10 cellular contexts compared by ENCODE assay signal in genomic region chr17:29393451-29393850, GRCh38. TPM values are rescaled to one million over a fixed set of nuclear protein-coding genes. Genes with fewer than 3 reads are reported as not detected.
DNase-seq lines count a peak whose midpoint lies in the region; ATAC-seq and TF ChIP-seq lines count a peak whose summit lies in the region.
"Had no signal": no experiment of that assay in that cellular context is flagged by ENCODE, and none has a peak within 500 bp of the region (broad histone marks: within the 10 kb centered on the region; RNA-seq: fewer than 3 reads in every experiment).

No MANE protein-coding gene starts in this region.

- H3K4me1 ChIP-seq in iPS-18a (ENCODE audit: control insufficient read depth, low read depth, low read length) = peaks cover 21% of the 10 kb centered on the region
- H3K4me1 ChIP-seq in thoracic aorta (ENCODE audit: control insufficient read depth in 1 of 2, low read depth in 2 of 2) = peaks cover 31 to 39% of the 10 kb centered on the region in 2 donors

- peaks cover 5% of the 10 kb centered on the region for H3K36me3 Mint-ChIP-seq in activated naive CD4-positive, alpha-beta T cell treated with anti-CD3 and anti-CD28 coated beads, Interleukin-2, amount 50 U/mL, for 24 hours
- H3K36me3 Mint-ChIP-seq in WTC11 = no peaks in the 10 kb centered on the region

- peak overlapping the region; percentile 56 for H3K4me3 Mint-ChIP-seq in activated naive CD4-positive, alpha-beta T cell treated with anti-CD3 and anti-CD28 coated beads, Interleukin-2, amount 50 U/mL, for 24 hours
- no peak overlapping the region for H3K4me3 Mint-ChIP-seq in WTC11

- H3K36me3 ChIP-seq in iPS-18a (ENCODE audit: control insufficient read depth, low read depth, low read length) (peaks cover 7% of the 10 kb centered on the region), thoracic aorta (no peaks in the 10 kb centered on the region), WERI-Rb-1 (peaks cover 14% of the 10 kb centered on the region)

- H3K9me3 Mint-ChIP-seq in activated naive CD4-positive, alpha-beta T cell treated with anti-CD3 and anti-CD28 coated beads, Interleukin-2, amount 50 U/mL, for 24 hours = no peaks in the 10 kb centered on the region
- no peaks in the 10 kb centered on the region for H3K9me3 Mint-ChIP-seq in WTC11

- H3K4me3 ChIP-seq in iPS-18a (ENCODE audit: low read length) (peak overlapping the region; percentile 14), thoracic aorta (peak overlapping the region; percentile 20), WERI-Rb-1 (ENCODE audit: low read depth, low read length) (no peak overlapping the region)

- H3K27ac Mint-ChIP-seq in activated naive CD4-positive, alpha-beta T cell treated with anti-CD3 and anti-CD28 coated beads, Interleukin-2, amount 50 U/mL, for 24 hours = peak overlapping the region; percentile 30
- H3K27ac Mint-ChIP-seq in WTC11 = peak overlapping the region; percentile 90

- no peaks in the 10 kb centered on the region for H3K9me3 ChIP-seq in iPS-18a (ENCODE audit: control insufficient read depth, low read depth, low read length)
- H3K9me3 ChIP-seq in thoracic aorta = no peaks in the 10 kb centered on the region
- H3K9me3 ChIP-seq in WERI-Rb-1 (ENCODE audit: severe bottlenecking) = no peaks in the 10 kb centered on the region

- ATAC-seq in WTC11 = no peak
- ATAC-seq in thoracic aorta (ENCODE audit: insufficient number of reproducible peaks, low FRiP score, low read depth) = no peak
- ATAC-seq in HG03025 (IDR thresholded peaks at IDR 0.05; ENCODE audit: low FRiP score, unreplicated experiment) = no peak
- ATAC-seq in GM19455 (IDR thresholded peaks at IDR 0.05; ENCODE audit: unreplicated experiment) = no peak
- ATAC-seq: left cardiac atrium had no signal

- DNase-seq in activated naive CD4-positive, alpha-beta T cell treated with anti-CD3 and anti-CD28 coated beads, Interleukin-2, amount 50 U/mL, for 16 hours = no peak
- no peak for DNase-seq in WTC11 (ENCODE audit: low spot score)
- no peak for DNase-seq in thoracic aorta (ENCODE audit: low spot score)
- no peak for DNase-seq in WERI-Rb-1
- DNase-seq: left cardiac atrium, NCI-H226 had no signal

- H3K27me3 ChIP-seq in iPS-18a (ENCODE audit: control insufficient read depth, insufficient read depth, low read length) = no peaks in the 10 kb centered on the region
- H3K27me3 ChIP-seq in thoracic aorta (replicated peaks; ENCODE audit: insufficient read depth) = no peaks in the 10 kb centered on the region
- no peaks in the 10 kb centered on the region for H3K27me3 ChIP-seq in WERI-Rb-1 (ENCODE audit: insufficient read depth, low read depth, severe bottlenecking)

- POLR2A ChIA-PET in WTC11 (lab: Charles Lee) = no interaction called here

- no peak for TF ChIP-seq CTCF in WTC11 (IDR thresholded peaks at IDR 0.05)
- TF ChIP-seq CTCF in thoracic aorta (IDR thresholded peaks at IDR 0.05) = no peak
- TF ChIP-seq CTCF in WERI-Rb-1 (IDR thresholded peaks at IDR 0.05; ENCODE audit: low read depth, low read length) = no peak

- CTCF ChIA-PET in WTC11 (lab: Charles Lee) = interaction anchor here (1.8 kb wide), 1 partner anchor 24 kb away, joined by 4 read pairs; no protein-coding TSS in a partner anchor

- H3K27ac ChIP-seq in iPS-18a (ENCODE audit: low read length) (no peak overlapping the region), thoracic aorta (peak overlapping the region in 1 of 2 donors; percentile 24), WERI-Rb-1 (no peak overlapping the region)

- peaks cover 48% of the 10 kb centered on the region for H3K4me1 Mint-ChIP-seq in activated naive CD4-positive, alpha-beta T cell treated with anti-CD3 and anti-CD28 coated beads, Interleukin-2, amount 50 U/mL, for 24 hours
- peaks cover 27% of the 10 kb centered on the region for H3K4me1 Mint-ChIP-seq in WTC11

- no peaks in the 10 kb centered on the region for H3K27me3 Mint-ChIP-seq in activated naive CD4-positive, alpha-beta T cell treated with anti-CD3 and anti-CD28 coated beads, Interleukin-2, amount 50 U/mL, for 24 hours
- no peaks in the 10 kb centered on the region for H3K27me3 Mint-ChIP-seq in WTC11 (ENCODE audit: low read depth)

- H3K9ac ChIP-seq in iPS-18a (ENCODE audit: low read length) = no peak overlapping the region

TF ChIP-seq in WTC11, 78 proteins besides CTCF, POLR2A, EP300 and RAD21:
- TF ChIP-seq NFE2L1 (CRISPR knock-in tag; IDR thresholded peaks at IDR 0.05) (no peak), HMGXB4 (CRISPR knock-in tag; IDR thresholded peaks at IDR 0.05) (no peak), NFATC4 (CRISPR knock-in tag; IDR thresholded peaks at IDR 0.05) (no peak), E2F1 (CRISPR knock-in tag; IDR thresholded peaks at IDR 0.05) (no peak), ZNF317 (CRISPR knock-in tag; IDR thresholded peaks at IDR 0.05; ENCODE audit: borderline replicate concordance, low read depth) (no peak), USF2 (CRISPR knock-in tag; IDR thresholded peaks at IDR 0.05) (no peak), ZNF671 (CRISPR knock-in tag; IDR thresholded peaks at IDR 0.05) (no peak), ATF3 (CRISPR knock-in tag; conservative IDR thresholded peaks at IDR 0.05) (no peak), JAZF1 (CRISPR knock-in tag; IDR thresholded peaks at IDR 0.05) (no peak), ZNF232 (CRISPR knock-in tag; IDR thresholded peaks at IDR 0.05) (no peak), AR (CRISPR knock-in tag; IDR thresholded peaks at IDR 0.05) (no peak), MYBL2 (CRISPR knock-in tag; IDR thresholded peaks at IDR 0.05) (no peak), MLX (CRISPR knock-in tag; IDR thresholded peaks at IDR 0.05) (no peak)

RNA-seq across cellular contexts. Expression of gene TAOK1, which starts 3.3 kb away (rescaled TPM):
- total RNA-seq in WTC11 (2021) = 86.4 to 87.1 TPM (median 86.5 TPM) in 3 replicates
- total RNA-seq in thoracic aorta = 10 to 100 TPM; 46.0 to 64.6 TPM
